9 cellular contexts compared by ENCODE assay signal in genomic region chr4:77052352-77052751, GRCh38. TPM values are rescaled to one million over a fixed set of nuclear protein-coding genes. Genes with fewer than 3 reads are reported as not detected.
DNase-seq lines count a peak whose midpoint lies in the region; ATAC-seq, FAIRE-seq and TF ChIP-seq lines count a peak whose summit lies in the region.
"Had no signal": no experiment of that assay in that cellular context is flagged by ENCODE, and none has a peak within 500 bp of the region (broad histone marks: within the 10 kb centered on the region; RNA-seq: fewer than 3 reads in every experiment).

No MANE protein-coding gene starts in this region.

- no peak overlapping the region for H3K4me3 Mint-ChIP-seq in activated naive CD8-positive, alpha-beta T cell treated with anti-CD3 and anti-CD28 coated beads for 36 hours

- intact Hi-C loops in kidney (cut with DNase I): no loop called here

- H3K4me3 ChIP-seq in H7 (ENCODE audit: insufficient read depth, low read depth, low read length) (no peak overlapping the region), kidney (ENCODE audit: low read length in 2 of 2) (no peak overlapping the region)
- H3K4me3 ChIP-seq: skin epidermis had no signal

- H3K4me1 ChIP-seq in kidney (ENCODE audit: control insufficient read depth in 1 of 2, insufficient read depth in 1 of 2, low read depth in 1 of 2, low read length in 2 of 2): peaks cover 0 to 6% of the 10 kb centered on the region in 2 donors

- no peak for FAIRE-seq in kidney (lab: Jason Lieb, UNC)

- H3K36me3 Mint-ChIP-seq in activated naive CD8-positive, alpha-beta T cell treated with anti-CD3 and anti-CD28 coated beads for 36 hours: peaks cover 33% of the 10 kb centered on the region

- DNase-seq in H7: peak; percentile 52
- DNase-seq in SKM-1 treated with dmso at 0.1 percent for 144 hours (lab: John Stamatoyannopoulos, UW; ENCODE audit: unreplicated experiment): peak; percentile 23
- DNase-seq in activated naive CD8-positive, alpha-beta T cell treated with anti-CD3 and anti-CD28 coated beads for 36 hours: peak; percentile 43
- DNase-seq in kidney: no peak
- DNase-seq in stimulated activated CD8-positive, alpha-beta memory T cell treated with anti-CD3 and anti-CD28 coated beads, Interleukin-15, amount 100 ng/mL, for 24 hours (ENCODE audit: low read depth): peak; percentile 21

- H3K9me3 Mint-ChIP-seq in activated naive CD8-positive, alpha-beta T cell treated with anti-CD3 and anti-CD28 coated beads for 36 hours: no peaks in the 10 kb centered on the region

- peak; percentile 76 for TF ChIP-seq CTCF in C4-2B (conservative IDR thresholded peaks at IDR 0.05)
- peak; percentile 36 for TF ChIP-seq CTCF in kidney (IDR thresholded peaks at IDR 0.05; ENCODE audit: borderline replicate concordance, extremely low read depth, insufficient read depth)

- H3K36me3 ChIP-seq in H7 (replicated peaks; ENCODE audit: control insufficient read depth, insufficient read depth, low read length): peaks cover 3% of the 10 kb centered on the region
- H3K36me3 ChIP-seq in kidney (ENCODE audit: control insufficient read depth in 1 of 2, insufficient read depth in 2 of 2, low read length in 2 of 2): peaks cover 22 to 37% of the 10 kb centered on the region in 2 donors

- no peaks in the 10 kb centered on the region for H3K27me3 ChIP-seq in H7 (ENCODE audit: control insufficient read depth, insufficient read depth, low read length)

- H3K27me3 Mint-ChIP-seq in activated naive CD8-positive, alpha-beta T cell treated with anti-CD3 and anti-CD28 coated beads for 36 hours: no peaks in the 10 kb centered on the region

- peak overlapping the region; percentile 62 for H3K27ac Mint-ChIP-seq in activated naive CD8-positive, alpha-beta T cell treated with anti-CD3 and anti-CD28 coated beads for 36 hours

- ATAC-seq in HG02884 (IDR thresholded peaks at IDR 0.05; ENCODE audit: unreplicated experiment): no peak
- ATAC-seq in GM21423 (IDR thresholded peaks at IDR 0.05; ENCODE audit: unreplicated experiment): no peak

- H3K9ac ChIP-seq in kidney (ENCODE audit: low read length in 2 of 2): no peak overlapping the region

- no peaks in the 10 kb centered on the region for H3K9me3 ChIP-seq in kidney (ENCODE audit: control insufficient read depth in 1 of 2, low read length in 2 of 2)

- H3K27ac ChIP-seq in C4-2B (no peak overlapping the region), kidney (ENCODE audit: low read depth in 2 of 2, low read length in 2 of 2) (no peak overlapping the region)

- H3K4me1 Mint-ChIP-seq in activated naive CD8-positive, alpha-beta T cell treated with anti-CD3 and anti-CD28 coated beads for 36 hours: peaks cover 8% of the 10 kb centered on the region

RNA-seq across cellular contexts. Expression of gene CCNI, which starts 23.4 kb away (rescaled TPM):
- total RNA-seq in H7 (2014; rRNA removed; shearing (Covaris generic)): 149 and 177 TPM in 2 replicates
- 100 to 1,000 TPM; 230 to 237 TPM for total RNA-seq in activated naive CD8-positive, alpha-beta T cell treated with anti-CD3 and anti-CD28 coated beads for 36 hours
- total RNA-seq in kidney: 314 TPM
- polyA plus RNA-seq in kidney (ENCODE audit: insufficient read depth, low read depth, low replicate concordance): 172 TPM
